In genomic region chr13:92952161-92952560, GRCh38 we compare ENCODE assay signal across 21 cellular contexts.
"Had no signal": no experiment of that assay in that cellular context is flagged by ENCODE, and none has a peak within 500 bp of the region (broad histone marks: within the 10 kb centered on the region; RNA-seq: fewer than 3 reads in every experiment).

No MANE protein-coding gene starts in this region.

- ATAC-seq: esophagus mucosa; mucosa of descending colon; naive thymus-derived CD8-positive, alpha-beta T cell; sciatic nerve; stimulated activated naive B cell treated with anti-CD40 and anti-IgM and Interleukin-4, amounts not matched to agents 10 μg/mL and 1 μg/mL and 100 μg/mL, for 72 hours; stimulated activated naive CD8-positive, alpha-beta T cell treated with anti-CD3 and anti-CD28 coated beads, Interleukin-15, amount 100 ng/mL, for 72 hours; upper lobe of right lung had no signal

- H3K36me3 Mint-ChIP-seq: naive thymus-derived CD8-positive, alpha-beta T cell; stimulated activated naive B cell treated with anti-CD40 and anti-IgM and Interleukin-4, amounts not matched to agents 10 μg/mL and 1 μg/mL and 100 μg/mL, for 72 hours had no signal

- H3K4me3 Mint-ChIP-seq: naive thymus-derived CD8-positive, alpha-beta T cell; neural crest cell; stimulated activated naive B cell treated with anti-CD40 and anti-IgM and Interleukin-4, amounts not matched to agents 10 μg/mL and 1 μg/mL and 100 μg/mL, for 72 hours; stimulated activated naive CD8-positive, alpha-beta T cell treated with anti-CD3 and anti-CD28 coated beads, Interleukin-15, amount 100 ng/mL, for 72 hours had no signal

- H3K36me3 ChIP-seq: tibial nerve, upper lobe of right lung, vagina had no signal

- H3K4me3 ChIP-seq: dorsolateral prefrontal cortex, hepatocyte, mucosa of descending colon, testis, tibial nerve, upper lobe of right lung, vagina had no signal

- DNase-seq: cortex of kidney; dorsolateral prefrontal cortex; effector CD8-positive, alpha-beta T cell; foreskin melanocyte; head of caudate nucleus; mesendoderm; mucosa of descending colon; naive thymus-derived CD8-positive, alpha-beta T cell; posterior cingulate gyrus; stimulated activated CD4-positive, alpha-beta T cell treated with anti-CD3 and anti-CD28 coated beads, Interleukin-2, amount 100 ng/mL, for 24 hours; stimulated activated CD4-positive, alpha-beta T cell treated with anti-CD3 and anti-CD28 coated beads, Interleukin-4, amount 100 ng/mL, for 4 hours; stimulated activated naive B cell treated with anti-CD40 and anti-IgM and Interleukin-4, amounts not matched to agents 10 μg/mL and 1 μg/mL and 100 μg/mL, for 72 hours; stimulated activated naive CD8-positive, alpha-beta T cell treated with anti-CD3 and anti-CD28 coated beads, Interleukin-15, amount 100 ng/mL, for 72 hours; testis; upper lobe of right lung had no signal

- H3K27me3 Mint-ChIP-seq: stimulated activated naive B cell treated with anti-CD40 and anti-IgM and Interleukin-4, amounts not matched to agents 10 μg/mL and 1 μg/mL and 100 μg/mL, for 72 hours; stimulated activated naive CD8-positive, alpha-beta T cell treated with anti-CD3 and anti-CD28 coated beads, Interleukin-15, amount 100 ng/mL, for 72 hours had no signal

- H3K9me3 ChIP-seq: mucosa of descending colon, testis, tibial nerve, upper lobe of right lung, vagina had no signal

- H3K27ac Mint-ChIP-seq: naive thymus-derived CD8-positive, alpha-beta T cell; stimulated activated naive B cell treated with anti-CD40 and anti-IgM and Interleukin-4, amounts not matched to agents 10 μg/mL and 1 μg/mL and 100 μg/mL, for 72 hours; stimulated activated naive CD8-positive, alpha-beta T cell treated with anti-CD3 and anti-CD28 coated beads, Interleukin-15, amount 100 ng/mL, for 72 hours had no signal

- H3K27me3 ChIP-seq: dorsolateral prefrontal cortex, hepatocyte, testis, tibial nerve, upper lobe of right lung, vagina had no signal

- H3K4me1 ChIP-seq: testis, tibial nerve, upper lobe of right lung, vagina had no signal

- H3K27ac ChIP-seq: dorsolateral prefrontal cortex, hepatocyte, testis, tibial nerve, upper lobe of right lung, vagina had no signal

- H3K79me2 ChIP-seq: hepatocyte had no signal

- H2AFZ ChIP-seq: hepatocyte had no signal

- H3K9me3 Mint-ChIP-seq: neural crest cell had no signal

- H3K4me2 ChIP-seq: hepatocyte had no signal

- H3K4me1 Mint-ChIP-seq: naive thymus-derived CD8-positive, alpha-beta T cell; stimulated activated naive B cell treated with anti-CD40 and anti-IgM and Interleukin-4, amounts not matched to agents 10 μg/mL and 1 μg/mL and 100 μg/mL, for 72 hours; stimulated activated naive CD8-positive, alpha-beta T cell treated with anti-CD3 and anti-CD28 coated beads, Interleukin-15, amount 100 ng/mL, for 72 hours had no signal
